16 cellular contexts compared by ENCODE assay signal in genomic region chr17:2889256-2889655, GRCh38.
DNase-seq lines count a peak whose midpoint lies in the region; ATAC-seq, FAIRE-seq and TF ChIP-seq lines count a peak whose summit lies in the region.
"Had no signal": no experiment of that assay in that cellular context is flagged by ENCODE, and none has a peak within 500 bp of the region (broad histone marks: within the 10 kb centered on the region; RNA-seq: fewer than 3 reads in every experiment).

No MANE protein-coding gene starts in this region.

- no peak overlapping the region for H2AK5ac ChIP-seq in H9 (ENCODE audit: insufficient read length, low read length)

- H3K23ac ChIP-seq in H9 (ENCODE audit: insufficient read length, low read depth, low read length), result no peak overlapping the region

- H3K27ac ChIP-seq in H9 (ENCODE audit: insufficient read length, low read depth, low read length) (no peak overlapping the region), small intestine (ENCODE audit: low read depth in 1 of 2, low read length in 1 of 2) (no peak overlapping the region)
- H3K27ac ChIP-seq: HL-60, SJCRH30 had no signal

- TF ChIP-seq CTCF in H9 (conservative IDR thresholded peaks at IDR 0.05) (no peak), bronchial epithelial cell (IDR thresholded peaks at IDR 0.05; ENCODE audit: insufficient read depth, low read length, severe bottlenecking) (no peak), progenitor cell of endocrine pancreas (IDR thresholded peaks at IDR 0.05; ENCODE audit: unreplicated experiment) (no peak)

- ATAC-seq in GM19452 (IDR thresholded peaks at IDR 0.05; ENCODE audit: unreplicated experiment), result no peak

- no peak overlapping the region for H3K9ac ChIP-seq in H9 (ENCODE audit: extremely low read depth, insufficient read length, low read length)

- no peak overlapping the region for H2BK15ac ChIP-seq in H9 (ENCODE audit: low read depth, low read length)

- H3K27me3 Mint-ChIP-seq in H9 (ENCODE audit: low read depth) (no peaks in the 10 kb centered on the region; the same call in 1 of the 2 replicates), progenitor cell of endocrine pancreas (no peaks in the 10 kb centered on the region)

- H3K9me3 Mint-ChIP-seq in H9 (no peaks in the 10 kb centered on the region), progenitor cell of endocrine pancreas (ENCODE audit: low read depth) (no peaks in the 10 kb centered on the region)
- H3K9me3 Mint-ChIP-seq: CD14-positive monocyte had no signal

- H3T11ph ChIP-seq in H9 (ENCODE audit: low read length), result no peak overlapping the region

- H3K4me2 ChIP-seq in H9 (ENCODE audit: insufficient read depth, insufficient read length, low read length), result no peak overlapping the region

- no peak overlapping the region for H2BK5ac ChIP-seq in H9 (ENCODE audit: insufficient read length, low read length)

- H3K27me3 ChIP-seq in H9 (ENCODE audit: insufficient read depth, low read length) (no peaks in the 10 kb centered on the region), bronchial epithelial cell (ENCODE audit: control insufficient read depth, insufficient read depth, low read length) (no peaks in the 10 kb centered on the region), small intestine (ENCODE audit: control insufficient read depth in 2 of 2, insufficient read depth in 2 of 2, low read length in 2 of 2) (no peaks in the 10 kb centered on the region)
- H3K27me3 ChIP-seq: SJCRH30 had no signal

- H3K14ac ChIP-seq in H9 (ENCODE audit: insufficient read depth, low read length), result no peak overlapping the region

- no peak overlapping the region for H4K8ac ChIP-seq in H9 (replicated peaks; ENCODE audit: insufficient read length, low read depth, low read length)

- no peak overlapping the region for H4K91ac ChIP-seq in H9 (ENCODE audit: insufficient read length, low read depth, low read length)

- no peak overlapping the region for H2BK20ac ChIP-seq in H9 (ENCODE audit: low read depth, low read length, poor library complexity, severe bottlenecking)

- no peak overlapping the region for H2BK120ac ChIP-seq in H9 (ENCODE audit: low read depth, low read length, poor library complexity, severe bottlenecking)

- no peaks in the 10 kb centered on the region for H3K36me3 ChIP-seq in bronchial epithelial cell (ENCODE audit: control insufficient read depth, insufficient read depth, low read length)
- H3K36me3 ChIP-seq in small intestine (ENCODE audit: control insufficient read depth in 2 of 2, insufficient read depth in 2 of 2, low read length in 2 of 2), result no peaks in the 10 kb centered on the region
- H3K36me3 ChIP-seq: SJCRH30 had no signal

- H3K9me3 ChIP-seq in H9 (ENCODE audit: control insufficient read depth, low read depth, low read length) (no peaks in the 10 kb centered on the region), small intestine (ENCODE audit: control insufficient read depth, low read depth) (no peaks in the 10 kb centered on the region)
- H3K9me3 ChIP-seq: SJCRH30 had no signal

- no peak overlapping the region for H2AFZ ChIP-seq in H9 (ENCODE audit: low read length)

- H3K23me2 ChIP-seq in H9 (ENCODE audit: insufficient read length, low read depth, low read length, poor library complexity, severe bottlenecking), result no peaks in the 10 kb centered on the region

- DNase-seq in COLO668 (lab: John Stamatoyannopoulos, UW; ENCODE audit: unreplicated experiment) (peak; percentile 26), H9 (peak; percentile 33), bronchial epithelial cell (ENCODE audit: low read depth) (no peak), progenitor cell of endocrine pancreas (ENCODE audit: low spot score, unreplicated experiment) (no peak), NCI-H2107 (lab: John Stamatoyannopoulos, UW) (no peak), small intestine (no peak)
- DNase-seq: COR-L47, KG1, NCI-H1436, NCI-H2029, NCI-H748 treated with DMSO at 0.1 percent for 48 hours, OCI-M1, SJCRH30 had no signal

- H3K79me1 ChIP-seq in H9 (ENCODE audit: insufficient read depth, low read depth, low read length, poor library complexity, severe bottlenecking), result no peaks in the 10 kb centered on the region

- H4K5ac ChIP-seq in H9 (ENCODE audit: insufficient read length, low read depth, low read length), result no peak overlapping the region

- H3K4me3 ChIP-seq in bronchial epithelial cell (ENCODE audit: low read depth, low read length) (no peak overlapping the region), small intestine (ENCODE audit: low read depth in 1 of 2, low read length in 2 of 2) (no peak overlapping the region)
- H3K4me3 ChIP-seq: SJCRH30 had no signal

- H3K56ac ChIP-seq in H9 (ENCODE audit: insufficient read length, low read depth, low read length), result no peak overlapping the region

- no peak overlapping the region for H3K4ac ChIP-seq in H9 (ENCODE audit: low read depth, low read length)

- H2BK12ac ChIP-seq in H9 (ENCODE audit: insufficient read length, low read depth, low read length), result no peak overlapping the region

- WGBS in H9 (ENCODE audit: extremely low coverage, insufficient read length, low lambda C conversion rate), result no CpG with 5 or more reads among the region's 8 CpGs
- 75 to 87% (median 77%) methylated on average over 8 of the region's 8 CpGs for WGBS in small intestine, 3 donors

- peaks cover 0 to 8% (median 0%) of the 10 kb centered on the region in 3 experiments; a peak in 3 of 7 replicates for H3K36me3 Mint-ChIP-seq in H9 (ENCODE audit: insufficient read depth in 1 of 3, low read depth in 3 of 3)
- H3K36me3 Mint-ChIP-seq in progenitor cell of endocrine pancreas (ENCODE audit: insufficient read depth), result peaks cover 7% of the 10 kb centered on the region

- H3K4me1 ChIP-seq in H9 (ENCODE audit: insufficient read depth, low read length) (no peaks in the 10 kb centered on the region; the same call in 1 of the 2 replicates), small intestine (ENCODE audit: control insufficient read depth in 2 of 2, insufficient read depth in 1 of 2, low read depth in 1 of 2, low read length in 1 of 2) (no peaks in the 10 kb centered on the region)

- H3K79me2 ChIP-seq in H9 (ENCODE audit: insufficient read depth, low read length), result peaks cover 6% of the 10 kb centered on the region; the same call in 1 of the 2 replicates

- FAIRE-seq in bronchial epithelial cell (lab: Jason Lieb, UNC) (peak; percentile 50), small intestine (lab: Jason Lieb, UNC) (no peak)

- no peaks in the 10 kb centered on the region for H4K20me1 ChIP-seq in H9 (ENCODE audit: control insufficient read depth, insufficient read depth, insufficient read length)

- H3K18ac ChIP-seq in H9 (ENCODE audit: insufficient read length, low read depth, low read length), result no peak overlapping the region

- peaks cover 31 to 34% of the 10 kb centered on the region in 2 experiments for H3K4me1 Mint-ChIP-seq in H9
- peaks cover 32% of the 10 kb centered on the region for H3K4me1 Mint-ChIP-seq in progenitor cell of endocrine pancreas (ENCODE audit: low read depth)

- H3K27ac Mint-ChIP-seq in H9, result peak overlapping the region in 2 of 3 experiments; percentile 13 to 75; a peak in 1 of 7 replicates
- H3K27ac Mint-ChIP-seq in progenitor cell of endocrine pancreas, result peak overlapping the region; percentile 69

- H3K4me3 Mint-ChIP-seq in H9, result no peak overlapping the region
- H3K4me3 Mint-ChIP-seq in progenitor cell of endocrine pancreas (ENCODE audit: low read depth), result no peak overlapping the region
- H3K4me3 Mint-ChIP-seq: CD14-positive monocyte had no signal

Comparison
In these comparisons a context has a peak if more than half of its experiments do, and no peak if none do; other contexts are left out.
1. DNase-seq: peak in COLO668 (single experiment) and H9 (single experiment); none in bronchial epithelial cell (single experiment), progenitor cell of endocrine pancreas (single experiment), NCI-H2107 (single experiment) and small intestine (single experiment).